3 cellular contexts compared by ENCODE assay signal in the genomic region with DNA sequence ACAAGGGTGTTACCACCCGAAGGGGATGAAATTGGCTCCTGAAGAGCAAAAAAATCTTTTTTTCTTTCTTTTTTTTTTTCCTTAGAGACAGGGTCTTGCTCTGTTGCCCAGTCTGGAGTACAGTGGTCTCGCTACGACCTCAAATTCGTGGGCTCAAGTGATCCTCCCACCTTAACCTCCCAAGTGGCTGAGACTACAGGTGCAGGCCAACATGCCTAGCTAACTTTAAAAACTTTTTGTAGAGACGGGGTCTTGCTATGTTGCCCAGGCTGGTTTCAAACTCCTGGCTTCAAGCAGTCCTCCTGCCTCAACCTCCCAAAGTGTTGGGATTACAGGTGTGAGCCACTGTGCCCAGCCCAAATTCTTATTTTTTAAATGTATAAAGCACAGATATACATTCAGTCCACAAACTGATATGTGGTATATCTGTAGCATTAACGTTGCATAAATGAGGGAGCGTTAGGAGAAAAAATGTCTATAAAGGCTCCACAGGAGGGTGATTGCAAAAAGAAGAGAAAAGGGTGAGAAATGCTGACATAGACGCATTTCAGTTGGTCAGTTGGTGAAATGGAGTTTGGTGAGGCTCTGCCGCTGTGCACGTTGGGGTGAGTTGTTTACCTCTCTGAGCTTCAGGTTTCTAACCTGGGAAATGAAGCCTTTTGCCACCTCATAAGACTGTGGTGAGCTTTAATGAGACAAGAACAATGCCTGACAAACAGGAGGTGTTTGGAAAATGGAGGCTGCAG.
TF ChIP-seq lines count a peak whose summit lies in the region.

No MANE protein-coding gene starts in this region.

TF ChIP-seq in SK-N-SH, 30 proteins besides CTCF, POLR2A, EP300 and RAD21:
- TF ChIP-seq FOSL2 (IDR thresholded peaks at IDR 0.05; ENCODE audit: borderline replicate concordance, low read depth): no peak
- no peak for TF ChIP-seq PBX3 (IDR thresholded peaks at IDR 0.05)
- no peak for TF ChIP-seq RXRA (IDR thresholded peaks at IDR 0.05; ENCODE audit: borderline replicate concordance, low read depth)
- no peak for TF ChIP-seq NFIC (IDR thresholded peaks at IDR 0.05; ENCODE audit: borderline replicate concordance)
- TF ChIP-seq GATA2 (CRISPR knock-in tag; IDR thresholded peaks at IDR 0.05): no peak
- TF ChIP-seq NRF1 (IDR thresholded peaks at IDR 0.05; ENCODE audit: low read depth, low read length): no peak
- TF ChIP-seq CHD2 (IDR thresholded peaks at IDR 0.05; ENCODE audit: low read length, partially characterized antibody): no peak

TF ChIP-seq in SK-N-SH treated with all-trans-retinoic acid at 6 μM for 48 hours, 23 proteins besides CTCF, POLR2A, EP300 and RAD21:
- TF ChIP-seq ESRRG (CRISPR knock-in tag; IDR thresholded peaks at IDR 0.05) (no peak), ZNF70 (CRISPR knock-in tag; IDR thresholded peaks at IDR 0.05) (no peak), ARNTL (CRISPR knock-in tag; IDR thresholded peaks at IDR 0.05; ENCODE audit: borderline replicate concordance, low read depth) (no peak), TOX (CRISPR knock-in tag; IDR thresholded peaks at IDR 0.05; ENCODE audit: borderline replicate concordance) (no peak), ZNF565 (CRISPR knock-in tag; conservative IDR thresholded peaks at IDR 0.05; ENCODE audit: low read depth) (no peak), TCF4 (CRISPR knock-in tag; IDR thresholded peaks at IDR 0.05; ENCODE audit: borderline replicate concordance) (no peak), BACH2 (CRISPR knock-in tag; IDR thresholded peaks at IDR 0.05; ENCODE audit: borderline replicate concordance) (no peak), GLIS3 (CRISPR knock-in tag; IDR thresholded peaks at IDR 0.05) (no peak), POU6F1 (CRISPR knock-in tag; IDR thresholded peaks at IDR 0.05; ENCODE audit: borderline replicate concordance, low read depth) (no peak), ZNF8 (CRISPR knock-in tag; IDR thresholded peaks at IDR 0.05) (no peak), CSDC2 (CRISPR knock-in tag; IDR thresholded peaks at IDR 0.05) (no peak), ZC3H10 (CRISPR knock-in tag; IDR thresholded peaks at IDR 0.05) (no peak), OSR1 (CRISPR knock-in tag; IDR thresholded peaks at IDR 0.05) (no peak), ISL1 (CRISPR knock-in tag; IDR thresholded peaks at IDR 0.05) (no peak), CREB5 (CRISPR knock-in tag; IDR thresholded peaks at IDR 0.05; ENCODE audit: low read depth) (no peak), RARB (CRISPR knock-in tag; IDR thresholded peaks at IDR 0.05) (no peak), SNAI2 (CRISPR knock-in tag; IDR thresholded peaks at IDR 0.05) (no peak)

TF ChIP-seq in H1, 55 proteins besides CTCF, POLR2A, EP300 and RAD21:
- TF ChIP-seq HDAC2 (IDR thresholded peaks at IDR 0.05; ENCODE audit: borderline replicate concordance in 1 of 2, low read depth in 2 of 2, low read length in 2 of 2): 0 out of 4 replicates have a peak, but pooled peaks of 1 of the 2 experiments have one; percentile 32
- no peak for TF ChIP-seq CREB1 (IDR thresholded peaks at IDR 0.05)
- TF ChIP-seq SIN3A (conservative IDR thresholded peaks at IDR 0.05 in 1 of 2, IDR thresholded peaks at IDR 0.05 in 1 of 2; ENCODE audit: low read depth in 1 of 2, low read length in 2 of 2): no peak
- TF ChIP-seq KDM5A (IDR thresholded peaks at IDR 0.05; ENCODE audit: low read length): no peak
- peak; percentile 74 for TF ChIP-seq MAFK (IDR thresholded peaks at IDR 0.05; ENCODE audit: low read depth, low read length)
- 0 out of 2 replicates have a peak, but pooled peaks have one; percentile 53 for TF ChIP-seq KDM1A (IDR thresholded peaks at IDR 0.05; ENCODE audit: borderline replicate concordance, low read length)
- TF ChIP-seq, protein P1, sequence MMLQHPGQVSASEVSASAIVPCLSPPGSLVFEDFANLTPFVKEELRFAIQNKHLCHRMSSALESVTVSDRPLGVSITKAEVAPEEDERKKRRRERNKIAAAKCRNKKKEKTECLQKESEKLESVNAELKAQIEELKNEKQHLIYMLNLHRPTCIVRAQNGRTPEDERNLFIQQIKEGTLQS (IDR thresholded peaks at IDR 0.05; ENCODE audit: insufficient read depth, low read depth, low read length): no peak
- no peak for TF ChIP-seq TBP (IDR thresholded peaks at IDR 0.05; ENCODE audit: low read depth, low read length)
- TF ChIP-seq E2F6 (IDR thresholded peaks at IDR 0.05): no peak
TF ChIP-seq in H1: peak in this region for 3.
